Comparison of ENCODE assay signal across 8 cellular contexts in genomic region chr9:94860678-94861588, GRCh38.
DNase-seq lines count a peak whose midpoint lies in the region; ATAC-seq and TF ChIP-seq lines count a peak whose summit lies in the region.

No MANE protein-coding gene starts in this region.

- peak; percentile 94 for ATAC-seq in GM21390 (IDR thresholded peaks at IDR 0.05; ENCODE audit: unreplicated experiment)

- no peak for TF ChIP-seq CTCF in colonic mucosa (IDR thresholded peaks at IDR 0.05)

- DNase-seq in DMS53 treated with DMSO at 0.1 percent for 48 hours (lab: John Stamatoyannopoulos, UW; ENCODE audit: unreplicated experiment) (peak; percentile 59), UCSD-AML1 (lab: John Stamatoyannopoulos, UW; ENCODE audit: unreplicated experiment) (peak; percentile 80), colonic mucosa (peak; percentile 42), HPDE6-E6E7 (ENCODE audit: extremely low spot score) (no peak), LoVo (ENCODE audit: low spot score) (no peak)
- DNase-seq in Jurkat, Clone E6-1 (ENCODE audit: low read depth, low spot score): peak; percentile 76
- DNase-seq in stimulated activated CD4-positive, alpha-beta T cell treated with anti-CD3 and anti-CD28 coated beads, Interleukin-2, amount 100 ng/mL, for 24 hours: peak; percentile 51 to 59

- peak overlapping the region; percentile 51 for H3K27ac ChIP-seq in colonic mucosa

- H3K4me1 ChIP-seq in colonic mucosa: no peaks in the 10 kb centered on the region

- H3K27me3 ChIP-seq in colonic mucosa: no peaks in the 10 kb centered on the region

- intact Hi-C loops in colonic mucosa (cut with DNase I): no loop called here

- no peaks in the 10 kb centered on the region for H3K9me3 ChIP-seq in colonic mucosa

- peak overlapping the region; percentile 25; the same call in 1 of the 2 replicates for H3K4me3 ChIP-seq in Jurkat, Clone E6-1 (ENCODE audit: low read length)
- H3K4me3 ChIP-seq in colonic mucosa: no peak overlapping the region

- H3K36me3 ChIP-seq in colonic mucosa: no peaks in the 10 kb centered on the region

- H3K9ac ChIP-seq in colonic mucosa (ENCODE audit: low read depth in 2 of 2, low read length in 2 of 2): no peak overlapping the region

Comparison
In these comparisons a context has a peak if more than half of its experiments do, and no peak if none do; other contexts are left out.
1. DNase-seq: peak in DMS53 treated with DMSO at 0.1 percent for 48 hours (single experiment), Jurkat, Clone E6-1 (single experiment), UCSD-AML1 (single experiment), colonic mucosa (single experiment) and stimulated activated CD4-positive, alpha-beta T cell treated with anti-CD3 and anti-CD28 coated beads, Interleukin-2, amount 100 ng/mL, for 24 hours (2 of 2); none in HPDE6-E6E7 (single experiment) and LoVo (single experiment).